Comparison of ENCODE assay signal across 1 cellular context in genomic region chr14:105503918-105504692, GRCh38.
TF ChIP-seq lines count a peak whose summit lies in the region.

No MANE protein-coding gene starts in this region.

TF ChIP-seq in HepG2, 621 proteins besides CTCF, POLR2A, EP300 and RAD21 (continued from another document):
- TF ChIP-seq ZNF609 (CRISPR knock-in tag; IDR thresholded peaks at IDR 0.05; ENCODE audit: borderline replicate concordance) (no peak), ZNF510 (CRISPR knock-in tag; IDR thresholded peaks at IDR 0.05; ENCODE audit: low read depth) (no peak), STAT5B (CRISPR knock-in tag; IDR thresholded peaks at IDR 0.05) (no peak), KDM3A (CRISPR knock-in tag; IDR thresholded peaks at IDR 0.05; ENCODE audit: low read depth) (no peak), ZUFSP (CRISPR knock-in tag; IDR thresholded peaks at IDR 0.05; ENCODE audit: borderline replicate concordance) (no peak), GTF3A (CRISPR knock-in tag; conservative IDR thresholded peaks at IDR 0.05) (no peak), GATAD2A (CRISPR knock-in tag; IDR thresholded peaks at IDR 0.05) (no peak), PTBP1 (IDR thresholded peaks at IDR 0.05; ENCODE audit: low read depth, low read length, poor library complexity, severe bottlenecking) (no peak), MTF2 (CRISPR knock-in tag; IDR thresholded peaks at IDR 0.05; ENCODE audit: borderline replicate concordance) (no peak), ZFP41 (CRISPR knock-in tag; IDR thresholded peaks at IDR 0.05; ENCODE audit: borderline replicate concordance) (no peak), ZSCAN30 (CRISPR knock-in tag; IDR thresholded peaks at IDR 0.05) (no peak)
